8 cellular contexts compared by ENCODE assay signal in the genomic region with DNA sequence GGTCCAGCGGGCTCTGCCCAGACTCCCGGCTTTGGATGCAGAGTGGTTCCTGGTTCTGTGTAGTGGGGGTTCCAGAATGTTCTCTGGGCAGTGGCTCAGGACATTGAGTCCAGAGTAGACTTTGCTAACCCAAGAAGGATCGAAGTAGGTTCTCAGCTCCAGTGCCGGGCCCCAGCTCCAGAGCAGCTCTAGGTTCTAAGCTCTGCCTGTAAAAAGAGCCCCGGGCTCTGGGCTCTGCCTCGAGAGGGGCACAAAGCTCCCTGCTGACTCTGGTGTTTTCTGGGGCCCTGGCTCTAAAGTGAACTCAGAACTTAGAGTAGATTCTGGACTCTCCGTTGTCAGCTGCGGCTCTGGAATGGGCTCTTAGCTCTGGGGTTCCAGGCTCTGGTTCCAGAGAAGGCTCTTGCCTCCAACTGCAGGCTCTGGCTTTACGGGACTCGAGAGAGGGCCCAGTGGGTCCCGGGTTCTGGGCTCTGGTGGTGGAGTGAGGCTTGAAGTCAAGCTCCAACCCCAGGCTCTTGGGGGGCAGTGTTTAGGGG. TPM values are rescaled to one million over a fixed set of nuclear protein-coding genes. Genes with fewer than 3 reads are reported as not detected.
DNase-seq lines count a peak whose midpoint lies in the region; ATAC-seq and TF ChIP-seq lines count a peak whose summit lies in the region.

No MANE protein-coding gene starts in this region.

- H3K9ac ChIP-seq in BLaER1 (peak overlapping the region; percentile 48; the same call in 1 of the 2 replicates), duodenal mucosa (ENCODE audit: low read depth in 1 of 2, low read length in 2 of 2) (peak overlapping the region; percentile 25 to 57)

- peaks cover 45% of the 10 kb centered on the region for H4K20me1 ChIP-seq in BLaER1

- H3K27me3 ChIP-seq in BLaER1 (no peaks in the 10 kb centered on the region), duodenal mucosa (ENCODE audit: control insufficient read depth in 1 of 2, insufficient read depth in 2 of 2, low read length in 2 of 2) (no peaks in the 10 kb centered on the region)

- no peak for TF ChIP-seq CTCF in LNCaP clone FGC (IDR thresholded peaks at IDR 0.05; ENCODE audit: control insufficient read depth, extremely low read depth, insufficient read depth)
- no peak for TF ChIP-seq CTCF in nephron progenitor cell (IDR thresholded peaks at IDR 0.05)

- DNase-seq in LNCaP clone FGC (ENCODE audit: low read depth) (no peak), nephron progenitor cell (no peak), activated gamma-delta T cell treated with Interleukin-2 at 50 U/mL for 16 hours (no peak), A172 (ENCODE audit: low spot score) (no peak)

- ATAC-seq in GM21723 (IDR thresholded peaks at IDR 0.05; ENCODE audit: unreplicated experiment) = no peak
- no peak for ATAC-seq in GM18858 (IDR thresholded peaks at IDR 0.05; ENCODE audit: unreplicated experiment)

- peaks cover 2% of the 10 kb centered on the region for H3K27me3 Mint-ChIP-seq in nephron progenitor cell (ENCODE audit: low read depth, poor library complexity)

- H3K36me3 ChIP-seq in BLaER1 = peaks cover 27% of the 10 kb centered on the region
- H3K36me3 ChIP-seq in duodenal mucosa (ENCODE audit: control insufficient read depth in 1 of 2, insufficient read depth in 2 of 2, low read length in 2 of 2) = peaks cover 8 to 23% of the 10 kb centered on the region in 2 donors

- H3K9me3 ChIP-seq in BLaER1 (no peaks in the 10 kb centered on the region), duodenal mucosa (ENCODE audit: control insufficient read depth in 1 of 2, low read length in 2 of 2) (no peaks in the 10 kb centered on the region)

- H3K4me1 Mint-ChIP-seq in nephron progenitor cell = peaks cover 16% of the 10 kb centered on the region

- H3K9me3 Mint-ChIP-seq in nephron progenitor cell = no peaks in the 10 kb centered on the region

- H3K36me3 Mint-ChIP-seq in nephron progenitor cell (ENCODE audit: low read depth) = peaks cover 11% of the 10 kb centered on the region

- peak overlapping the region; percentile 91 for H3K4me2 ChIP-seq in BLaER1

- peak overlapping the region; percentile 47 for H3K4me3 Mint-ChIP-seq in nephron progenitor cell

- H3K4me1 ChIP-seq in BLaER1 = peaks cover 27% of the 10 kb centered on the region
- peaks cover 8 to 19% of the 10 kb centered on the region in 2 donors for H3K4me1 ChIP-seq in duodenal mucosa (ENCODE audit: control insufficient read depth in 1 of 2, insufficient read depth in 2 of 2, low read length in 2 of 2)

- no peak overlapping the region for H3K27ac Mint-ChIP-seq in nephron progenitor cell

- H3K27ac ChIP-seq in BLaER1 = no peak overlapping the region
- no peak overlapping the region for H3K27ac ChIP-seq in duodenal mucosa (ENCODE audit: low read depth, low read length)

- peak overlapping the region; percentile 56; the same call in 1 of the 2 replicates for H3K4me3 ChIP-seq in BLaER1
- peak overlapping the region; percentile 48 for H3K4me3 ChIP-seq in LNCaP clone FGC (ENCODE audit: low read depth, low read length)
- H3K4me3 ChIP-seq in duodenal mucosa (ENCODE audit: low read depth in 1 of 2, low read length in 2 of 2) = peak overlapping the region; percentile 46 to 66

RNA-seq across cellular contexts. Expression of gene WDR38, which starts 0.4 kb away (rescaled TPM):
- total RNA-seq in A172 (2014; rRNA removed; shearing (Covaris generic)) = not detected in 2 replicates

RNA-seq across cellular contexts. Expression of gene RPL35, which starts 8.1 kb away (rescaled TPM):
- 2,941 and 5,977 TPM in 2 replicates for total RNA-seq in A172 (2014; rRNA removed; shearing (Covaris generic))

RNA-seq across cellular contexts. Expression of gene ARPC5L, which starts 8.3 kb away (rescaled TPM):
- total RNA-seq in A172 (2014; rRNA removed; shearing (Covaris generic)) = 61.5 and 62.1 TPM in 2 replicates
